Comparison of ENCODE assay signal across 1 cellular context in genomic region chr1:119080586-119080985, GRCh38.
TF ChIP-seq lines count a peak whose summit lies in the region.

No MANE protein-coding gene starts in this region.

TF ChIP-seq in WTC11, 78 proteins besides CTCF, POLR2A, EP300 and RAD21 (continued from another document):
- TF ChIP-seq CDX4 (CRISPR knock-in tag; IDR thresholded peaks at IDR 0.05; ENCODE audit: borderline replicate concordance) = no peak
